25 cellular contexts compared by ENCODE assay signal in genomic region chr4:34893382-34893781, GRCh38.
"Had no signal": no experiment of that assay in that cellular context is flagged by ENCODE, and none has a peak within 500 bp of the region (broad histone marks: within the 10 kb centered on the region; RNA-seq: fewer than 3 reads in every experiment).

No MANE protein-coding gene starts in this region.

- H3K9me3 ChIP-seq: MG63, Peyer's patch, SJSA1 had no signal

- ATAC-seq: T-cell had no signal

- H3K27me3 ChIP-seq: MG63, Peyer's patch, SJSA1 had no signal

- H3K4me2 ChIP-seq: PC-9 had no signal

- H3K4me3 ChIP-seq: MG63, PC-9, Peyer's patch, SJSA1, SK-N-MC had no signal

- H3K27ac ChIP-seq: PC-9, Peyer's patch, SJSA1, SK-N-MC had no signal

- H3K4me1 ChIP-seq: Peyer's patch, SJSA1 had no signal

- H3K36me3 ChIP-seq: MG63, Peyer's patch, SJSA1 had no signal

- H2AFZ ChIP-seq: PC-9 had no signal

- DNase-seq: Karpas-422; KG1; MG63; NCI-H1092 treated with DMSO at 0.1 percent for 48 hours; NCI-H1436; NCI-H187; NCI-H2029; NCI-H2081 treated with DMSO at 0.1 percent for 48 hours; NCI-H2171; NCI-H226; NCI-H446; NCI-H510A; NCI-H524 treated with DMSO at 0.1 percent for 48 hours; NCI-H69; NCI-H774; NK-92 treated with Interleukin-12 subunit alpha and Interleukin-12 subunit beta, amount 100 ng/mL, for 24 hours; OCI-M1; PC-9; Peyer's patch; Right ventricle myocardium superior; SIG-M5; SW 1271; T-cell had no signal
